Comparison of ENCODE assay signal across 9 cellular contexts in the genomic region with DNA sequence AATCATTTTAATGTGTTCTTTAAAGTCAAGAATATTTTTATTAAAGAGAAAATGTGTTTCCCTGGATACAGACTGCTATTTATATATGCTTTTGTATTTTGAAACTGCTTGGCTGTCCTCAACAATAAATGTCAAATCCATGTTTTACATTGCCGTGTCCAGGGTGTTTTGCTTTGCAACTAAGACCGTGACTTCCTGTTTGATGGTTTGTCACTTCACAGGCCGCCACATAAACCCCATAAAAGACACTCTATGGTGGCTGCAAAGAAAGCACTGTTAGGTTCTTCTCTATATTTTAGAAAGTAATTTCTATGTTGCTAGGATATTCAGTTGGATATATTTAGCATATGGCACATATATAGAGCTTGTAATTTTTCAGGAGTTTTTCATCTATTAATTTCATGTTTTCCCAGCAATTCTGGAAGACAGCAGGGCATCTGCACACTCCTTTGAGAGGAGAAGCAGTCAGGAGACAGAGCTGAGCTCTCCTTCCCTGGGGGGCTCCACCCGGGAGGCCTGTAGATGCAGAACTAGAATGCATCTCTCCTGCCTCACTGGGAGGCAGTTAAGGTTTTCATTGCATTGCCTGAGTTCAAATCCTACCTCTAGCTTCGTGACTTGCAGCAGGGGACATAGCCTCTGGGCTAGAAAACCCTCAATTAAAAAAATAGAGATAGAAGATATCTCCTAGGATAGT. TPM values are rescaled to one million over a fixed set of nuclear protein-coding genes. Genes with fewer than 3 reads are reported as not detected.
DNase-seq lines count a peak whose midpoint lies in the region; ATAC-seq and TF ChIP-seq lines count a peak whose summit lies in the region.
"Had no signal": no experiment of that assay in that cellular context is flagged by ENCODE, and none has a peak within 500 bp of the region (broad histone marks: within the 10 kb centered on the region; RNA-seq: fewer than 3 reads in every experiment).

No MANE protein-coding gene starts in this region.

- no peaks in the 10 kb centered on the region for H3K27me3 ChIP-seq in naive thymus-derived CD4-positive, alpha-beta T cell (ENCODE audit: control insufficient read depth in 2 of 2, insufficient read depth in 2 of 2, low read length in 2 of 2)

- peaks cover 30% of the 10 kb centered on the region for H3K36me3 Mint-ChIP-seq in activated T-helper 2 cell treated with anti-CD3 and anti-CD28 coated beads, Interferon-gamma antibody, Interleukin-2, Interleukin-4, amounts not matched to agents 10 μg/mL and 5 μg/mL and 100 μg/mL, durations not matched to agents 14 hours and 24 hours and 36 hours (ENCODE audit: low read depth)
- H3K36me3 Mint-ChIP-seq in naive thymus-derived CD4-positive, alpha-beta T cell: peaks cover 0 to 10% (median 0%) of the 10 kb centered on the region in 5 donors
- no peaks in the 10 kb centered on the region for H3K36me3 Mint-ChIP-seq in Calu3 (ENCODE audit: insufficient read depth, unreplicated experiment)

- no TSS peak for BruUV-seq in Calu3 (replicated peaks; lab: Mats Ljungman, UMichigan)

- H3K4me1 Mint-ChIP-seq in activated T-helper 2 cell treated with anti-CD3 and anti-CD28 coated beads, Interferon-gamma antibody, Interleukin-2, Interleukin-4, amounts not matched to agents 10 μg/mL and 5 μg/mL and 100 μg/mL, durations not matched to agents 14 hours and 24 hours and 36 hours (ENCODE audit: low read depth): peaks cover 55% of the 10 kb centered on the region
- peaks cover 43 to 92% (median 85%) of the 10 kb centered on the region in 7 donors for H3K4me1 Mint-ChIP-seq in naive thymus-derived CD4-positive, alpha-beta T cell
- H3K4me1 Mint-ChIP-seq in Calu3 (ENCODE audit: low read depth, unreplicated experiment): no peaks in the 10 kb centered on the region

- H3K4me3 Mint-ChIP-seq in activated T-helper 2 cell treated with anti-CD3 and anti-CD28 coated beads, Interferon-gamma antibody, Interleukin-2, Interleukin-4, amounts not matched to agents 10 μg/mL and 5 μg/mL and 100 μg/mL, durations not matched to agents 14 hours and 24 hours and 36 hours (ENCODE audit: low read depth): peak overlapping the region; percentile 46
- H3K4me3 Mint-ChIP-seq in naive thymus-derived CD4-positive, alpha-beta T cell: peak overlapping the region; percentile 74 to 87 (median 80)
- no peak overlapping the region for H3K4me3 Mint-ChIP-seq in Calu3 (ENCODE audit: low read depth, unreplicated experiment)

- DNase-seq in GF-D8 (lab: John Stamatoyannopoulos, UW) (peak; percentile 48), NOMO-1 treated with DMSO at 0.1 percent for 48 hours (lab: John Stamatoyannopoulos, UW; ENCODE audit: unreplicated experiment) (peak; percentile 27), GM19238 (ENCODE audit: insufficient read length, low spot score) (no peak), ecto neural progenitor cell (ENCODE audit: low spot score) (no peak), Calu3 (no peak)
- no peak for DNase-seq in activated T-helper 2 cell treated with anti-CD3 and anti-CD28 coated beads, Interferon-gamma antibody, Interleukin-2, Interleukin-4, amounts not matched to agents 10 μg/mL and 5 μg/mL and 100 μg/mL, durations not matched to agents 14 hours and 24 hours and 36 hours (ENCODE audit: low spot score)
- DNase-seq in naive thymus-derived CD4-positive, alpha-beta T cell: peak in 7 of 9 donors; percentile 51 to 77 (median 66)
- DNase-seq: NCI-H2081 had no signal

- TF ChIP-seq CTCF in Calu3 (IDR thresholded peaks at IDR 0.05; ENCODE audit: unreplicated experiment): no peak

- H3K4me1 ChIP-seq in naive thymus-derived CD4-positive, alpha-beta T cell (ENCODE audit: control insufficient read depth in 2 of 2, insufficient read depth in 2 of 2, low read length in 2 of 2): peaks cover 47 to 55% of the 10 kb centered on the region in 2 donors

- H3K27ac ChIP-seq in naive thymus-derived CD4-positive, alpha-beta T cell (ENCODE audit: low read depth, low read length): peak overlapping the region; percentile 81

- H3K9me3 ChIP-seq in naive thymus-derived CD4-positive, alpha-beta T cell (ENCODE audit: control insufficient read depth in 2 of 3, low read length in 3 of 3): no peaks in the 10 kb centered on the region

- POLR2A ChIA-PET in naive thymus-derived CD4-positive, alpha-beta T cell (lab: Charles Lee): interaction anchor here (0.6 to 14.2 kb wide), 8 partner anchors 10 to 34 kb away, joined by 3 to 206 read pairs (median 10); a partner anchor contains a TSS

- no peaks in the 10 kb centered on the region for H3K9me3 Mint-ChIP-seq in activated T-helper 2 cell treated with anti-CD3 and anti-CD28 coated beads, Interferon-gamma antibody, Interleukin-2, Interleukin-4, amounts not matched to agents 10 μg/mL and 5 μg/mL and 100 μg/mL, durations not matched to agents 14 hours and 24 hours and 36 hours
- peaks cover 0 to 2% (median 0%) of the 10 kb centered on the region in 11 donors for H3K9me3 Mint-ChIP-seq in naive thymus-derived CD4-positive, alpha-beta T cell
- no peaks in the 10 kb centered on the region for H3K9me3 Mint-ChIP-seq in Calu3 (ENCODE audit: low read depth, unreplicated experiment)

- CTCF ChIA-PET in naive thymus-derived CD4-positive, alpha-beta T cell (lab: Charles Lee): interaction anchor here (0.8 to 1.4 kb wide), 3 partner anchors 16 to 45 kb away, joined by 4 to 5 read pairs (median 4); no protein-coding TSS in a partner anchor
- CTCF ChIA-PET in Calu3 (lab: Charles Lee): no interaction called here

- H3K27me3 Mint-ChIP-seq in activated T-helper 2 cell treated with anti-CD3 and anti-CD28 coated beads, Interferon-gamma antibody, Interleukin-2, Interleukin-4, amounts not matched to agents 10 μg/mL and 5 μg/mL and 100 μg/mL, durations not matched to agents 14 hours and 24 hours and 36 hours (ENCODE audit: low read depth): no peaks in the 10 kb centered on the region
- H3K27me3 Mint-ChIP-seq in naive thymus-derived CD4-positive, alpha-beta T cell: no peaks in the 10 kb centered on the region
- no peaks in the 10 kb centered on the region for H3K27me3 Mint-ChIP-seq in Calu3 (ENCODE audit: unreplicated experiment)

- H3K4me3 ChIP-seq in naive thymus-derived CD4-positive, alpha-beta T cell (ENCODE audit: low read length): peak overlapping the region; percentile 19

- intact Hi-C loops in activated T-helper 2 cell treated with anti-CD3 and anti-CD28 coated beads, Interferon-gamma antibody, Interleukin-2, Interleukin-4, amounts not matched to agents 10 μg/mL and 5 μg/mL and 100 μg/mL, durations not matched to agents 14 hours and 24 hours and 36 hours (cut with micrococcal nuclease): no loop called here
- intact Hi-C loops in naive thymus-derived CD4-positive, alpha-beta T cell (cut with micrococcal nuclease): loop anchor here in 1 of 2 donors (5.0 kb wide), 1 partner anchor 34 kb away; no protein-coding TSS in a partner anchor
- intact Hi-C loops in Calu3 (cut with micrococcal nuclease; ENCODE audit: unreplicated experiment): no loop called here

- H3K36me3 ChIP-seq in naive thymus-derived CD4-positive, alpha-beta T cell (ENCODE audit: control insufficient read depth in 2 of 3, insufficient read depth in 3 of 3, low read length in 3 of 3): no peaks in the 10 kb centered on the region

- ATAC-seq in naive thymus-derived CD4-positive, alpha-beta T cell: peak; percentile 36
- no peak for ATAC-seq in HG03196 (IDR thresholded peaks at IDR 0.05; ENCODE audit: unreplicated experiment)

- peak overlapping the region; percentile 76 for H3K27ac Mint-ChIP-seq in activated T-helper 2 cell treated with anti-CD3 and anti-CD28 coated beads, Interferon-gamma antibody, Interleukin-2, Interleukin-4, amounts not matched to agents 10 μg/mL and 5 μg/mL and 100 μg/mL, durations not matched to agents 14 hours and 24 hours and 36 hours
- peak overlapping the region; percentile 87 to 100 (median 97) for H3K27ac Mint-ChIP-seq in naive thymus-derived CD4-positive, alpha-beta T cell
- H3K27ac Mint-ChIP-seq in Calu3 (ENCODE audit: unreplicated experiment): no peak overlapping the region

RNA-seq across cellular contexts. Expression of a gene that starts 33.1 kb away (rescaled TPM):
- 45.0 and 47.3 TPM in 2 replicates for total RNA-seq in activated T-helper 2 cell treated with anti-CD3 and anti-CD28 coated beads, Interferon-gamma antibody, Interleukin-2, Interleukin-4, amounts not matched to agents 10 μg/mL and 5 μg/mL and 100 μg/mL, durations not matched to agents 14 hours and 24 hours and 36 hours
- 100 to 1,000 TPM in 4 of 5 experiments, 10 to 100 TPM in 1; 58.3 to 142 (median 127) TPM for total RNA-seq in naive thymus-derived CD4-positive, alpha-beta T cell
- 10 to 100 TPM; 16.3 to 24.8 TPM for polyA plus RNA-seq in naive thymus-derived CD4-positive, alpha-beta T cell
- 26.9 and 29.9 TPM in 2 replicates for total RNA-seq in Calu3 (2022)

Comparison
In these comparisons a context has a peak if more than half of its experiments do, and no peak if none do; other contexts are left out.
1. DNase-seq: peak in GF-D8 (single experiment), NOMO-1 treated with DMSO at 0.1 percent for 48 hours (single experiment) and naive thymus-derived CD4-positive, alpha-beta T cell (7 of 9); none in activated T-helper 2 cell treated with anti-CD3 and anti-CD28 coated beads, Interferon-gamma antibody, Interleukin-2, Interleukin-4, amounts not matched to agents 10 μg/mL and 5 μg/mL and 100 μg/mL, durations not matched to agents 14 hours and 24 hours and 36 hours (single experiment), GM19238 (single experiment), ecto neural progenitor cell (single experiment) and Calu3 (single experiment).